ENCODE assay signal across 8 cellular contexts in genomic region chr11:61776561-61777075, GRCh38. TPM values are rescaled to one million over a fixed set of nuclear protein-coding genes. Genes with fewer than 3 reads are reported as not detected.
DNase-seq lines count a peak whose midpoint lies in the region; ATAC-seq and TF ChIP-seq lines count a peak whose summit lies in the region.

No MANE protein-coding gene starts in this region.

- H3K79me1 ChIP-seq in mesenchymal stem cell (replicated peaks; ENCODE audit: low read length, poor library complexity, severe bottlenecking): peaks cover 4% of the 10 kb centered on the region

- H3K27ac ChIP-seq in dorsolateral prefrontal cortex (peak overlapping the region in 58 of 59 donors; percentile 25 to 99 (median 78)), mesenchymal stem cell (ENCODE audit: low read length, poor library complexity, severe bottlenecking) (no peak overlapping the region)

- H3K27ac Mint-ChIP-seq in stimulated activated naive CD8-positive, alpha-beta T cell treated with anti-CD3 and anti-CD28 coated beads, Interleukin-15, amount 100 ng/mL, for 72 hours: peak overlapping the region in 1 of 2 donors; percentile 60

- H3K23ac ChIP-seq in mesenchymal stem cell (ENCODE audit: low read length in 2 of 2): no peak overlapping the region

- no peak overlapping the region for H3K4ac ChIP-seq in mesenchymal stem cell (ENCODE audit: low read depth in 1 of 2, low read length in 2 of 2)

- 83% methylated on average over 9 of the region's 9 CpGs for WGBS in mesenchymal stem cell

- ATAC-seq in Right ventricle myocardium inferior: no peak
- ATAC-seq in stimulated activated naive CD8-positive, alpha-beta T cell treated with anti-CD3 and anti-CD28 coated beads, Interleukin-15, amount 100 ng/mL, for 72 hours: peak; percentile 72

- no peak overlapping the region for H2BK12ac ChIP-seq in mesenchymal stem cell (ENCODE audit: low read length in 2 of 2)

- no peak overlapping the region for H3K18ac ChIP-seq in mesenchymal stem cell (ENCODE audit: low read depth in 1 of 2, low read length in 2 of 2)

- no peak overlapping the region for H3K9ac ChIP-seq in mesenchymal stem cell (ENCODE audit: low read length)

- H2BK5ac ChIP-seq in mesenchymal stem cell (ENCODE audit: low read depth, low read length, poor library complexity, severe bottlenecking): no peak overlapping the region

- no peak overlapping the region for H2AK5ac ChIP-seq in mesenchymal stem cell (ENCODE audit: low read length, severe bottlenecking)

- no peak overlapping the region for H4K91ac ChIP-seq in mesenchymal stem cell (ENCODE audit: low read length)

- DNase-seq in Right ventricle myocardium inferior (ENCODE audit: missing footprints) (peak; percentile 37), cardiac septum (ENCODE audit: low spot score) (no peak), M059J (ENCODE audit: low read depth) (peak; percentile 60), dorsolateral prefrontal cortex (peak in 8 of 10 donors; percentile 51 to 76 (median 67)), mesenchymal stem cell (peak; percentile 71), NCI-H774 (lab: John Stamatoyannopoulos, UW) (no peak)
- peak; percentile 50 for DNase-seq in activated CD4-positive, alpha-beta T cell treated with anti-CD3 and anti-CD28 coated beads, Interleukin-2, amount 50 U/mL, for 1 hour
- peak; percentile 60 to 68 for DNase-seq in stimulated activated naive CD8-positive, alpha-beta T cell treated with anti-CD3 and anti-CD28 coated beads, Interleukin-15, amount 100 ng/mL, for 72 hours

- no peak overlapping the region for H3K4me2 ChIP-seq in mesenchymal stem cell (ENCODE audit: low read length, poor library complexity, severe bottlenecking)

- H3K4me3 Mint-ChIP-seq in stimulated activated naive CD8-positive, alpha-beta T cell treated with anti-CD3 and anti-CD28 coated beads, Interleukin-15, amount 100 ng/mL, for 72 hours: peak overlapping the region; percentile 37 to 43

- TF ChIP-seq CTCF in dorsolateral prefrontal cortex (IDR thresholded peaks at IDR 0.05 in 54 of 56, conservative IDR thresholded peaks at IDR 0.05 in 2 of 56; ENCODE audit: low read depth in 1 of 56, partially characterized antibody in 56 of 56): peak in 55 of 56 donors; percentile 49 to 84 (median 70)

- no peak overlapping the region for H3K14ac ChIP-seq in mesenchymal stem cell (ENCODE audit: low read length in 2 of 2)

- H3K9me3 Mint-ChIP-seq in stimulated activated naive CD8-positive, alpha-beta T cell treated with anti-CD3 and anti-CD28 coated beads, Interleukin-15, amount 100 ng/mL, for 72 hours: no peaks in the 10 kb centered on the region

- no peak overlapping the region for H4K8ac ChIP-seq in mesenchymal stem cell (ENCODE audit: low read length)

- H3K27me3 ChIP-seq in dorsolateral prefrontal cortex (no peaks in the 10 kb centered on the region), mesenchymal stem cell (ENCODE audit: control insufficient read depth in 1 of 2, insufficient read depth in 1 of 2, low read length in 2 of 2) (peaks cover 0 to 48% of the 10 kb centered on the region in 2 experiments)

- no peaks in the 10 kb centered on the region for H3K9me3 ChIP-seq in mesenchymal stem cell (ENCODE audit: control insufficient read depth, low read length)

- H2AFZ ChIP-seq in mesenchymal stem cell (ENCODE audit: low read depth, low read length): no peak overlapping the region

- peaks cover 0 to 91% of the 10 kb centered on the region in 2 experiments for H3K36me3 ChIP-seq in mesenchymal stem cell (ENCODE audit: control insufficient read depth in 1 of 2, insufficient read depth in 2 of 2, low read depth in 1 of 2, low read length in 2 of 2)

- H3K4me3 ChIP-seq in dorsolateral prefrontal cortex: peak overlapping the region in 15 of 59 donors; percentile 30 to 59 (median 48)
- H3K4me3 ChIP-seq in mesenchymal stem cell (ENCODE audit: insufficient read depth in 1 of 2, low read depth in 1 of 2, low read length in 2 of 2): no peak overlapping the region

- H3K4me1 Mint-ChIP-seq in stimulated activated naive CD8-positive, alpha-beta T cell treated with anti-CD3 and anti-CD28 coated beads, Interleukin-15, amount 100 ng/mL, for 72 hours: peaks cover 26% of the 10 kb centered on the region

- intact Hi-C loops in Right ventricle myocardium inferior (cut with DNase I) (no loop called here), cardiac septum (cut with DNase I) (no loop called here), dorsolateral prefrontal cortex (cut with DNase I) (loop anchor here in 1 of 2 donors (1.0 to 2.0 kb wide), 2 partner anchors 14 to 29 kb away; no protein-coding TSS in a partner anchor)

- no peak overlapping the region for H2BK15ac ChIP-seq in mesenchymal stem cell (ENCODE audit: low read depth, poor library complexity, severe bottlenecking)

- H3K4me1 ChIP-seq in mesenchymal stem cell (ENCODE audit: control insufficient read depth, insufficient read depth, low read depth, low read length): peaks cover 38% of the 10 kb centered on the region

- peaks cover 21% of the 10 kb centered on the region for H3K27me3 Mint-ChIP-seq in stimulated activated naive CD8-positive, alpha-beta T cell treated with anti-CD3 and anti-CD28 coated beads, Interleukin-15, amount 100 ng/mL, for 72 hours

- H2BK120ac ChIP-seq in mesenchymal stem cell (ENCODE audit: low read depth, low read length): no peak overlapping the region

RNA-seq across cellular contexts. Expression of gene TMEM258, which starts 15.8 kb away (rescaled TPM):
- total RNA-seq in Right ventricle myocardium inferior (130 TPM), cardiac septum (97.1 TPM), dorsolateral prefrontal cortex (100 to 1,000 TPM in 1 of 120 experiments, 10 to 100 TPM in 119; 40.6 to 123 (median 65.5) TPM)
- total RNA-seq in M059J (2014; rRNA removed; shearing (Covaris generic)): 87.6 and 166 TPM in 2 replicates
- polyA plus RNA-seq in mesenchymal stem cell (2013, experiment 1 of 2): 175 TPM
- 180 TPM for polyA plus RNA-seq in mesenchymal stem cell (2013, experiment 2 of 2)

RNA-seq across cellular contexts. Expression of gene FEN1, which starts 16.1 kb away (rescaled TPM):
- total RNA-seq in Right ventricle myocardium inferior: 7.0 TPM
- 5.8 TPM for total RNA-seq in cardiac septum
- 106 and 150 TPM in 2 replicates for total RNA-seq in M059J (2014; rRNA removed; shearing (Covaris generic))
- 10 to 100 TPM in 100 of 120 experiments, 1 to 10 TPM in 20; 4.7 to 24.3 (median 13.8) TPM for total RNA-seq in dorsolateral prefrontal cortex
- polyA plus RNA-seq in mesenchymal stem cell (2013, experiment 1 of 2): 10.6 TPM
- polyA plus RNA-seq in mesenchymal stem cell (2013, experiment 2 of 2): 10.7 TPM

RNA-seq across cellular contexts. Expression of gene MYRF, which starts 24.2 kb away (rescaled TPM):
- 0.30 TPM for total RNA-seq in Right ventricle myocardium inferior
- total RNA-seq in cardiac septum: 0.27 TPM
- total RNA-seq in M059J (2014; rRNA removed; shearing (Covaris generic)): 4.3 and 5.0 TPM in 2 replicates
- total RNA-seq in dorsolateral prefrontal cortex: 100 to 1,000 TPM in 87 of 120 experiments, 10 to 100 TPM in 33; 23.0 to 708 (median 141) TPM
- polyA plus RNA-seq in mesenchymal stem cell (2013, experiment 1 of 2): 21.9 TPM
- 19.4 TPM for polyA plus RNA-seq in mesenchymal stem cell (2013, experiment 2 of 2)

RNA-seq across cellular contexts. Expression of gene FADS1, which starts 40.2 kb away (rescaled TPM):
- total RNA-seq in Right ventricle myocardium inferior: 25.7 TPM
- 34.0 TPM for total RNA-seq in cardiac septum
- total RNA-seq in M059J (2014; rRNA removed; shearing (Covaris generic)): 57.7 and 69.5 TPM in 2 replicates
- 100 to 1,000 TPM in 23 of 120 experiments, 10 to 100 TPM in 97; 47.3 to 195 (median 80.7) TPM for total RNA-seq in dorsolateral prefrontal cortex
- polyA plus RNA-seq in mesenchymal stem cell (2013, experiment 1 of 2): 262 TPM
- polyA plus RNA-seq in mesenchymal stem cell (2013, experiment 2 of 2): 260 TPM

RNA-seq across cellular contexts. Expression of gene FADS2, which starts 51.5 kb away (rescaled TPM):
- total RNA-seq in Right ventricle myocardium inferior: 35.7 TPM
- 25.8 TPM for total RNA-seq in cardiac septum
- total RNA-seq in M059J (2014; rRNA removed; shearing (Covaris generic)): 224 and 254 TPM in 2 replicates
- 100 to 1,000 TPM in 112 of 120 experiments, 10 to 100 TPM in 8; 72.8 to 347 (median 162) TPM for total RNA-seq in dorsolateral prefrontal cortex
- 1,185 TPM for polyA plus RNA-seq in mesenchymal stem cell (2013, experiment 1 of 2)
- 1,187 TPM for polyA plus RNA-seq in mesenchymal stem cell (2013, experiment 2 of 2)

Comparison
In these comparisons a context has a peak if more than half of its experiments do, and no peak if none do; other contexts are left out.
1. DNase-seq: peak in Right ventricle myocardium inferior (single experiment), M059J (single experiment), activated CD4-positive, alpha-beta T cell treated with anti-CD3 and anti-CD28 coated beads, Interleukin-2, amount 50 U/mL, for 1 hour (single experiment), dorsolateral prefrontal cortex (8 of 10), mesenchymal stem cell (single experiment) and stimulated activated naive CD8-positive, alpha-beta T cell treated with anti-CD3 and anti-CD28 coated beads, Interleukin-15, amount 100 ng/mL, for 72 hours (2 of 2); none in cardiac septum (single experiment) and NCI-H774 (single experiment).